In the genomic region with DNA sequence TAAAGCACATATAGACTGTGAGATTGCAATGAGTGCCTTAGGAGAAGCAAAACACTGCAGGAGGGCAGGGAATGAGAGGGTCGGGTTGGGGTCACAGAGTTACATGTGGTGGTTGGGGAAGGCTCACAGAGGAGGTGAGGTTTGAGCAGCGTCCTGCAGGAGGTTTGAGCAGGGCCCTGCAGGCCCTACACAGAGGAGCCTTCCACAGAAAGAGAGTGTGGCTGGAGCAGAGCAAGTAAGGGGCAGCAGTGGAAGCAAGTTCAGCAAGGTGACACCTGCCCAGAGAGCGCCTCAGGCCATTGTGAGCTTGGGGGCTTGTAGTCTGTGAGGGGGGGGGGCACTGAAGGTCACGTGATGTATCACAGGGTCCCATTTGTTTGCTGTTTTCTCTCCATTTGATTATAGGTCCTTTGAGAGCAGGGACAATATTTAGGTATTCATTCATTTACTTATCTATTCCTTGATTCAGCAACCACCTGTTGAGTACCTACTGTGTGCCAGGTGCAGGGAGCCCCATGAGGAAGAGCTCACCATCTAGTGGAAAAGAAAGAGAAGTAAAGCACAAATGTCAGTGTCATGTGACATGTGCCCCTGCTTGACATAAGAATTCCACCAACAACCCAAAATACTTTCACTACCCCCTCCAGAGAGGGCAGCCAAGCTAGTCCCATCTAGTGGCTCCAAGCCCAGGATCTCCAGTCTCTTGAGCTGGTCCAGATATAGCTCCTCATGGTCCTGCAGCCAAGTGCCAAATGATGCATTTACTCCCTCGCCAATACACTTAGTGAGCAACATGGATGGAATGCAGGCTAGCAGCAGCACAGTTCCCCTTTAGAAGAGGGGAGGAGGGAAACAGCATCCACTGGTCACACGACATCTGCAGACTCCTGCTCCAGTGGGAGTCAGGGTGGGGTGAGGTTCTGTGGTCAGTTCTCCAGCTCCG, we compare ENCODE assay signal across 10 cellular contexts. TPM values are rescaled to one million over a fixed set of nuclear protein-coding genes. Genes with fewer than 3 reads are reported as not detected.
DNase-seq lines count a peak whose midpoint lies in the region; ATAC-seq, FAIRE-seq and TF ChIP-seq lines count a peak whose summit lies in the region.
"Had no signal": no experiment of that assay in that cellular context is flagged by ENCODE, and none has a peak within 500 bp of the region (broad histone marks: within the 10 kb centered on the region; RNA-seq: fewer than 3 reads in every experiment).

No MANE protein-coding gene starts in this region.

- H3K9ac ChIP-seq in HepG2 (ENCODE audit: insufficient read depth, low read depth, low read length) = no peak overlapping the region

- TF ChIP-seq CTCF in bronchial epithelial cell (IDR thresholded peaks at IDR 0.05; ENCODE audit: insufficient read depth, low read length, severe bottlenecking) (no peak), HepG2 (CRISPR knock-in tag; IDR thresholded peaks at IDR 0.05) (no peak)

- FAIRE-seq in bronchial epithelial cell (lab: Jason Lieb, UNC) (peak; percentile 93), HepG2 (lab: Jason Lieb, UNC) (no peak)

- no peak overlapping the region for H2AFZ ChIP-seq in HepG2 (ENCODE audit: low read length)

- POLR2A ChIA-PET in HepG2 (lab: Yijun Ruan, JAX) = no interaction called here

- 16% methylated on average over 6 of the region's 7 CpGs for WGBS in HepG2 (ENCODE audit: low lambda C conversion rate)

- no peak overlapping the region for H3K27ac Mint-ChIP-seq in activated naive CD4-positive, alpha-beta T cell treated with anti-CD3 and anti-CD28 coated beads, Interleukin-2, amount 10 ng/mL, durations not matched to agents 7 days and 5 days
- H3K27ac Mint-ChIP-seq: CD4-positive, alpha-beta T cell had no signal

- no peak overlapping the region for H3K27ac ChIP-seq in HepG2 (ENCODE audit: extremely low read length, insufficient read depth, low read length)

- no peaks in the 10 kb centered on the region for H3K4me1 Mint-ChIP-seq in activated naive CD4-positive, alpha-beta T cell treated with anti-CD3 and anti-CD28 coated beads, Interleukin-2, amount 10 ng/mL, durations not matched to agents 7 days and 5 days

- H3K4me3 ChIP-seq in bronchial epithelial cell (ENCODE audit: low read depth, low read length) (no peak overlapping the region), HepG2 (replicated peaks in 1 of 3; ENCODE audit: insufficient read depth in 1 of 3, low read depth in 2 of 3, low read length in 3 of 3) (no peak overlapping the region)

- no peaks in the 10 kb centered on the region for H4K20me1 ChIP-seq in HepG2 (ENCODE audit: insufficient read depth, low read length)

- H3K4me2 ChIP-seq in HepG2 (ENCODE audit: low read depth, low read length) = no peak overlapping the region

- CTCF ChIA-PET in activated naive CD4-positive, alpha-beta T cell treated with anti-CD3 and anti-CD28 coated beads, Interleukin-2, amount 10 ng/mL, durations not matched to agents 7 days and 5 days (lab: Charles Lee) = no interaction called here
- CTCF ChIA-PET in HepG2 (lab: Yijun Ruan, JAX; ENCODE audit: low intra/inter-chr PET ratio, low total read pairs) = no interaction called here

- ATAC-seq in HepG2 = no peak
- ATAC-seq in GM18867 (IDR thresholded peaks at IDR 0.05; ENCODE audit: unreplicated experiment) = no peak
- no peak for ATAC-seq in HG03469 (IDR thresholded peaks at IDR 0.05; ENCODE audit: unreplicated experiment)

- TF ChIP-seq POLR2A in HepG2 (IDR thresholded peaks at IDR 0.05; ENCODE audit: insufficient read depth in 1 of 2, low read depth in 2 of 2, low read length in 2 of 2) = no peak

- no peak for TF ChIP-seq EP300 in HepG2 (IDR thresholded peaks at IDR 0.05; ENCODE audit: low read depth in 2 of 2, low read length in 2 of 2)
- TF ChIP-seq EP300 in HepG2 (CRISPR knock-in tag; IDR thresholded peaks at IDR 0.05; ENCODE audit: borderline replicate concordance) = no peak

- no peaks in the 10 kb centered on the region for H3K36me3 ChIP-seq in bronchial epithelial cell (ENCODE audit: control insufficient read depth, insufficient read depth, low read length)
- no peaks in the 10 kb centered on the region for H3K36me3 ChIP-seq in HepG2 (replicated peaks in 1 of 2; ENCODE audit: control insufficient read depth in 1 of 2, insufficient read depth in 2 of 2, low read length in 2 of 2)

- no peaks in the 10 kb centered on the region for H3K9me3 ChIP-seq in HepG2 (ENCODE audit: low read length)

- BruUV-seq in HepG2 (replicated peaks; lab: Mats Ljungman, UMichigan) = no TSS peak

- TF ChIP-seq RAD21 in HepG2 (CRISPR knock-in tag; IDR thresholded peaks at IDR 0.05) = no peak

- no peak overlapping the region for H3K4me3 Mint-ChIP-seq in activated naive CD4-positive, alpha-beta T cell treated with anti-CD3 and anti-CD28 coated beads, Interleukin-2, amount 10 ng/mL, durations not matched to agents 7 days and 5 days
- H3K4me3 Mint-ChIP-seq: CD4-positive, alpha-beta T cell had no signal

- peaks cover 5% of the 10 kb centered on the region for H3K27me3 Mint-ChIP-seq in activated naive CD4-positive, alpha-beta T cell treated with anti-CD3 and anti-CD28 coated beads, Interleukin-2, amount 10 ng/mL, durations not matched to agents 7 days and 5 days

- H3K36me3 Mint-ChIP-seq in activated naive CD4-positive, alpha-beta T cell treated with anti-CD3 and anti-CD28 coated beads, Interleukin-2, amount 10 ng/mL, durations not matched to agents 7 days and 5 days = no peaks in the 10 kb centered on the region

- intact Hi-C loops in HepG2 (cut with micrococcal nuclease; ENCODE audit: unreplicated experiment) = no loop called here

- H3K27me3 ChIP-seq in bronchial epithelial cell (ENCODE audit: control insufficient read depth, insufficient read depth, low read length) = peaks cover 2% of the 10 kb centered on the region
- peaks cover 0 to 2% of the 10 kb centered on the region in 2 experiments; a peak in 2 of 5 replicates for H3K27me3 ChIP-seq in HepG2 (ENCODE audit: control insufficient read depth in 1 of 2, insufficient read depth in 2 of 2, low read length in 2 of 2)

- H3K9me3 Mint-ChIP-seq in activated naive CD4-positive, alpha-beta T cell treated with anti-CD3 and anti-CD28 coated beads, Interleukin-2, amount 10 ng/mL, durations not matched to agents 7 days and 5 days = no peaks in the 10 kb centered on the region
- H3K9me3 Mint-ChIP-seq: CD4-positive, alpha-beta T cell had no signal

- peak; percentile 11 for DNase-seq in activated naive CD4-positive, alpha-beta T cell treated with anti-CD3 and anti-CD28 coated beads, Interleukin-2, amount 10 ng/mL, durations not matched to agents 7 days and 5 days
- DNase-seq in activated naive CD4-positive, alpha-beta T cell treated with anti-CD3 and anti-CD28 coated beads, Interleukin-2, amount 50 U/mL, for 16 hours = no peak
- DNase-seq in bronchial epithelial cell (ENCODE audit: low read depth) = peak; percentile 73
- DNase-seq in HepG2 (ENCODE audit: low spot score) = no peak
- no peak for DNase-seq in NCI-H748 (lab: John Stamatoyannopoulos, UW; ENCODE audit: unreplicated experiment)
- no peak for DNase-seq in hippocampal formation (lab: John Stamatoyannopoulos, UW)
- DNase-seq: stimulated activated naive CD4-positive, alpha-beta T cell treated with Interleukin-2 at 50 U/mL for 16 hours had no signal

- no peaks in the 10 kb centered on the region for H3K4me1 ChIP-seq in HepG2 (ENCODE audit: insufficient read depth, low read length)

- H3K79me2 ChIP-seq in HepG2 (ENCODE audit: insufficient read depth, low read length) = no peaks in the 10 kb centered on the region

- in situ Hi-C loops in HepG2 (cut with HindIII; ENCODE audit: extremely low pct_ligation_motif_present, low pct_unique_long_range_greater_than_20kb) = no loop called here

TF ChIP-seq in HepG2, 621 proteins besides CTCF, POLR2A, EP300 and RAD21:
- TF ChIP-seq, protein P1, sequence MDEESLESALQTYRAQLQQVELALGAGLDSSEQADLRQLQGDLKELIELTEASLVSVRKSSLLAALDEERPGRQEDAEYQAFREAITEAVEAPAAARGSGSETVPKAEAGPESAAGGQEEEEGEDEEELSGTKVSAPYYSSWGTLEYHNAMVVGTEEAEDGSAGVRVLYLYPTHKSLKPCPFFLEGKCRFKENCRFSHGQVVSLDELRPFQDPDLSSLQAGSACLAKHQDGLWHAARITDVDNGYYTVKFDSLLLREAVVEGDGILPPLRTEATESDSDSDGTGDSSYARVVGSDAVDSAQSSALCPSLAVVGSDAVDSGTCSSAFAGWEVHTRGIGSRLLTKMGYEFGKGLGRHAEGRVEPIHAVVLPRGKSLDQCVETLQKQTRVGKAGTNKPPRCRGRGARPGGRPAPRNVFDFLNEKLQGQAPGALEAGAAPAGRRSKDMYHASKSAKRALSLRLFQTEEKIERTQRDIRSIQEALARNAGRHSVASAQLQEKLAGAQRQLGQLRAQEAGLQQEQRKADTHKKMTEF (CRISPR knock-in tag; IDR thresholded peaks at IDR 0.05) = no peak
- TF ChIP-seq RAD51 (IDR thresholded peaks at IDR 0.05; ENCODE audit: borderline replicate concordance) = peak; percentile 56; the same call in 1 of the 2 replicates

RNA-seq across cellular contexts. Expression of a gene that starts 56.8 kb away (rescaled TPM):
- total RNA-seq in bronchial epithelial cell (not detected in 2 replicates), HepG2 (2016; rRNA removed; fragmentation: Illumina TruSeq; extraction: Trizol) (0.36 and 0.82 TPM in 2 replicates)
- total RNA-seq in HepG2 (2016; cell fraction: cytosol; rRNA removed; fragmentation: Illumina TruSeq; extraction: Trizol; ENCODE audit: low read depth) = 0.10 and 0.18 TPM in 2 replicates
- 0.40 and 1.1 TPM in 2 replicates for total RNA-seq in HepG2 (2016; cell fraction: insoluble cytoplasmic fraction; rRNA removed; fragmentation: Illumina TruSeq; extraction: Trizol)
- total RNA-seq in HepG2 (2016; cell fraction: membrane; rRNA removed; fragmentation: Illumina TruSeq; extraction: Trizol) = 0.28 and 0.68 TPM in 2 replicates
- total RNA-seq in HepG2 (2016; cell fraction: nucleus; rRNA removed; fragmentation: Illumina TruSeq; extraction: Trizol) = 1.3 and 1.6 TPM in 2 replicates
- 0.54 and 0.55 TPM in 2 replicates for polyA plus RNA-seq in HepG2 (2011; rRNA removed)
- 0.42 and 0.63 TPM in 2 replicates for polyA plus RNA-seq in HepG2 (2011; cell fraction: cytosol; rRNA removed)
- 0.72 and 0.73 TPM in 2 replicates for polyA plus RNA-seq in HepG2 (2011; cell fraction: nucleus; rRNA removed)
- polyA plus RNA-seq in HepG2 (2012) = 0.20 and 0.39 TPM in 2 replicates
- 0.09 and 0.34 TPM in 2 replicates for polyA plus RNA-seq in HepG2 (2016; cell fraction: cytosol; fragmentation: Illumina TruSeq; extraction: Trizol; ENCODE audit: low read depth)
- 0.35 and 0.51 TPM in 2 replicates for polyA plus RNA-seq in HepG2 (2016; cell fraction: insoluble cytoplasmic fraction; fragmentation: Illumina TruSeq; extraction: Trizol; ENCODE audit: low read depth)
- 0.32 and 0.44 TPM in 2 replicates for polyA plus RNA-seq in HepG2 (2016; cell fraction: membrane; fragmentation: Illumina TruSeq; extraction: Trizol; ENCODE audit: low read depth)
- polyA plus RNA-seq in HepG2 (2016; cell fraction: nucleus; fragmentation: Illumina TruSeq; extraction: Trizol; ENCODE audit: insufficient read depth, low read depth) = 2.8 and 3.3 TPM in 2 replicates
- polyA minus RNA-seq in HepG2 (2011; rRNA and poly(A)+ RNA removed; ENCODE audit: low replicate concordance) = 0.90 TPM in 1 of 2 replicates, not detected in the other
- 0.30 and 0.44 TPM in 2 replicates for polyA minus RNA-seq in HepG2 (2011; cell fraction: cytosol; rRNA and poly(A)+ RNA removed)
- polyA minus RNA-seq in HepG2 (2011; cell fraction: nucleus; rRNA and poly(A)+ RNA removed) = 0.13 TPM in 1 of 2 replicates, not detected in the other
- total RNA-seq: CD4-positive, alpha-beta T cell had no signal

Comparison
In these comparisons a context has a peak if more than half of its experiments do, and no peak if none do; other contexts are left out.
1. DNase-seq: peak in activated naive CD4-positive, alpha-beta T cell treated with anti-CD3 and anti-CD28 coated beads, Interleukin-2, amount 10 ng/mL, durations not matched to agents 7 days and 5 days (single experiment) and bronchial epithelial cell (single experiment); none in activated naive CD4-positive, alpha-beta T cell treated with anti-CD3 and anti-CD28 coated beads, Interleukin-2, amount 50 U/mL, for 16 hours (single experiment), HepG2 (single experiment), NCI-H748 (single experiment) and hippocampal formation (0 of 2).